Comparison of ENCODE assay signal across 8 cellular contexts in genomic region chr9:114348906-114349482, GRCh38. TPM values are rescaled to one million over a fixed set of nuclear protein-coding genes. Genes with fewer than 3 reads are reported as not detected.
DNase-seq lines count a peak whose midpoint lies in the region; ATAC-seq and TF ChIP-seq lines count a peak whose summit lies in the region.

No MANE protein-coding gene starts in this region.

- H3K27ac ChIP-seq in endodermal cell (ENCODE audit: low read depth, low read length), result peak overlapping the region; percentile 52
- H3K27ac ChIP-seq in stomach smooth muscle (ENCODE audit: low read length), result peak overlapping the region; percentile 88
- no peak overlapping the region for H3K27ac ChIP-seq in MM.1S (ENCODE audit: low read length)

- peaks cover 9% of the 10 kb centered on the region; the same call in 1 of the 2 replicates for H3K79me2 ChIP-seq in MM.1S (ENCODE audit: low read length)

- H3K4me3 Mint-ChIP-seq in activated CD4-positive, alpha-beta memory T cell treated with anti-CD3 and anti-CD28 coated beads for 36 hours, result peak overlapping the region; percentile 40
- H3K4me3 Mint-ChIP-seq in endodermal cell, result no peak overlapping the region
- peak overlapping the region in 9 of 10 donors; percentile 37 to 81 (median 67) for H3K4me3 Mint-ChIP-seq in naive thymus-derived CD8-positive, alpha-beta T cell

- H3K4me1 Mint-ChIP-seq in activated CD4-positive, alpha-beta memory T cell treated with anti-CD3 and anti-CD28 coated beads for 36 hours (ENCODE audit: low read depth), result peaks cover 46% of the 10 kb centered on the region
- H3K4me1 Mint-ChIP-seq in endodermal cell, result peaks cover 10% of the 10 kb centered on the region
- H3K4me1 Mint-ChIP-seq in naive thymus-derived CD8-positive, alpha-beta T cell, result peaks cover 28 to 66% (median 52%) of the 10 kb centered on the region in 4 donors

- H3K36me3 Mint-ChIP-seq in activated CD4-positive, alpha-beta memory T cell treated with anti-CD3 and anti-CD28 coated beads for 36 hours, result peaks cover 76% of the 10 kb centered on the region
- H3K36me3 Mint-ChIP-seq in endodermal cell (ENCODE audit: low read depth), result peaks cover 30% of the 10 kb centered on the region
- H3K36me3 Mint-ChIP-seq in naive thymus-derived CD8-positive, alpha-beta T cell, result peaks cover 0 to 94% (median 31%) of the 10 kb centered on the region in 3 donors

- peaks cover 6% of the 10 kb centered on the region for H3K36me3 ChIP-seq in endodermal cell (ENCODE audit: control insufficient read depth, insufficient read depth, low read length)
- peaks cover 31 to 42% of the 10 kb centered on the region in 2 donors for H3K36me3 ChIP-seq in stomach smooth muscle (ENCODE audit: control insufficient read depth in 2 of 2, insufficient read depth in 2 of 2, low read length in 2 of 2)
- peaks cover 24% of the 10 kb centered on the region for H3K36me3 ChIP-seq in MM.1S (replicated peaks; ENCODE audit: insufficient read depth, low read length)

- no peaks in the 10 kb centered on the region for H3K27me3 ChIP-seq in endodermal cell (ENCODE audit: control insufficient read depth, insufficient read depth, low read length, poor library complexity, severe bottlenecking)
- no peaks in the 10 kb centered on the region for H3K27me3 ChIP-seq in stomach smooth muscle (ENCODE audit: control insufficient read depth in 1 of 2, insufficient read depth in 2 of 2, low read length in 2 of 2)
- no peaks in the 10 kb centered on the region for H3K27me3 ChIP-seq in MM.1S (replicated peaks; ENCODE audit: insufficient read depth, low read length)

- no peak overlapping the region for H3K4me2 ChIP-seq in MM.1S (ENCODE audit: low read depth, low read length)

- H3K4me3 ChIP-seq in endodermal cell (ENCODE audit: low read length), result no peak overlapping the region
- H3K4me3 ChIP-seq in stomach smooth muscle (ENCODE audit: low read length in 2 of 2), result no peak overlapping the region
- H3K4me3 ChIP-seq in MM.1S (ENCODE audit: low read length), result no peak overlapping the region

- no peaks in the 10 kb centered on the region for H3K27me3 Mint-ChIP-seq in activated CD4-positive, alpha-beta memory T cell treated with anti-CD3 and anti-CD28 coated beads for 36 hours
- H3K27me3 Mint-ChIP-seq in endodermal cell (ENCODE audit: insufficient read depth), result no peaks in the 10 kb centered on the region
- H3K27me3 Mint-ChIP-seq in naive thymus-derived CD8-positive, alpha-beta T cell, result no peaks in the 10 kb centered on the region

- POLR2A ChIA-PET in activated CD4-positive, alpha-beta memory T cell treated with anti-CD3 and anti-CD28 coated beads for 36 hours (lab: Charles Lee), result interaction anchor here (0.6 to 8.5 kb wide), 3 partner anchors 10 to 369 kb away, joined by 3 to 77 read pairs (median 7); partner anchors contain the start of gene AKNA
- POLR2A ChIA-PET in naive thymus-derived CD8-positive, alpha-beta T cell (lab: Charles Lee), result interaction anchor here (1.0 to 41.6 kb wide), 5 partner anchors 9 to 44 kb away, joined by 4 to 1589 read pairs (median 6); partner anchors contain the start of gene AKNA

- 0 out of 2 replicates have a peak, but pooled peaks cover 2% of the 10 kb centered on the region for H3F3A ChIP-seq in MM.1S (ENCODE audit: insufficient read depth, low read length)

- H2AFZ ChIP-seq in MM.1S (ENCODE audit: low read length), result no peak overlapping the region

- TF ChIP-seq CTCF in endodermal cell (conservative IDR thresholded peaks at IDR 0.05), result no peak
- TF ChIP-seq CTCF in MM.1S (IDR thresholded peaks at IDR 0.05; ENCODE audit: low read length), result no peak

- CTCF ChIA-PET in activated CD4-positive, alpha-beta memory T cell treated with anti-CD3 and anti-CD28 coated beads for 36 hours (lab: Charles Lee), result interaction anchor here (0.7 to 1.6 kb wide), 6 partner anchors 9 to 49 kb away, joined by 3 to 9 read pairs (median 3); no protein-coding TSS in a partner anchor

- peak; percentile 90 for ATAC-seq in GM18520 (IDR thresholded peaks at IDR 0.05; ENCODE audit: unreplicated experiment)
- peak; percentile 90 for ATAC-seq in HG02798 (IDR thresholded peaks at IDR 0.05; ENCODE audit: poor library complexity, unreplicated experiment)
- peak; percentile 81 to 82 for ATAC-seq in naive thymus-derived CD8-positive, alpha-beta T cell

- no peaks in the 10 kb centered on the region for H4K20me1 ChIP-seq in MM.1S (ENCODE audit: insufficient read depth, low read length)

- no peaks in the 10 kb centered on the region for H3K4me1 ChIP-seq in endodermal cell (ENCODE audit: control insufficient read depth, insufficient read depth, low read length)
- H3K4me1 ChIP-seq in stomach smooth muscle (ENCODE audit: control insufficient read depth, insufficient read depth, low read length), result peaks cover 27% of the 10 kb centered on the region
- no peaks in the 10 kb centered on the region for H3K4me1 ChIP-seq in MM.1S (ENCODE audit: low read length)

- no peak overlapping the region for H3K9ac ChIP-seq in endodermal cell (ENCODE audit: extremely low read depth, low read length, poor library complexity, severe bottlenecking)
- H3K9ac ChIP-seq in stomach smooth muscle (ENCODE audit: low read length in 2 of 2), result peak overlapping the region; percentile 23 to 58
- no peak overlapping the region for H3K9ac ChIP-seq in MM.1S (ENCODE audit: low read length)

- DNase-seq in NCI-H2196 (lab: John Stamatoyannopoulos, UW; ENCODE audit: unreplicated experiment) (peak; percentile 12), endodermal cell (peak; percentile 90), MM.1S (no peak)
- DNase-seq in activated CD4-positive, alpha-beta memory T cell treated with anti-CD3 and anti-CD28 coated beads for 36 hours, result peak; percentile 97
- peak in 9 of 10 donors; percentile 37 to 83 (median 59) for DNase-seq in naive thymus-derived CD8-positive, alpha-beta T cell

- H3K9me3 Mint-ChIP-seq in activated CD4-positive, alpha-beta memory T cell treated with anti-CD3 and anti-CD28 coated beads for 36 hours, result no peaks in the 10 kb centered on the region
- no peaks in the 10 kb centered on the region for H3K9me3 Mint-ChIP-seq in endodermal cell
- no peaks in the 10 kb centered on the region for H3K9me3 Mint-ChIP-seq in naive thymus-derived CD8-positive, alpha-beta T cell

- intact Hi-C loops in activated CD4-positive, alpha-beta memory T cell treated with anti-CD3 and anti-CD28 coated beads for 36 hours (cut with micrococcal nuclease), result loop anchor here (1.0 to 10.0 kb wide), 7 partner anchors 10 to 304 kb away; no protein-coding TSS in a partner anchor

- 34 to 53% methylated on average over 3 to 9 of the region's 9 CpGs for WGBS in endodermal cell (ENCODE audit: insufficient coverage in 1 of 2, insufficient read length in 1 of 2), 2 experiments

- H3K9me3 ChIP-seq in endodermal cell (ENCODE audit: control insufficient read depth, low read length), result no peaks in the 10 kb centered on the region
- no peaks in the 10 kb centered on the region for H3K9me3 ChIP-seq in stomach smooth muscle (ENCODE audit: control insufficient read depth in 2 of 2, low read length in 2 of 2)
- H3K9me3 ChIP-seq in MM.1S (replicated peaks; ENCODE audit: insufficient read depth, low read length), result no peaks in the 10 kb centered on the region

- H3K27ac Mint-ChIP-seq in activated CD4-positive, alpha-beta memory T cell treated with anti-CD3 and anti-CD28 coated beads for 36 hours, result peak overlapping the region; percentile 100
- peak overlapping the region; percentile 85 for H3K27ac Mint-ChIP-seq in endodermal cell
- H3K27ac Mint-ChIP-seq in naive thymus-derived CD8-positive, alpha-beta T cell, result peak overlapping the region; percentile 84 to 96 (median 93)

- H3K9me2 ChIP-seq in MM.1S (replicated peaks; ENCODE audit: insufficient read depth, low read length), result no peaks in the 10 kb centered on the region

RNA-seq across cellular contexts. Expression of gene ORM2, which starts 19.3 kb away (rescaled TPM):
- total RNA-seq in activated CD4-positive, alpha-beta memory T cell treated with anti-CD3 and anti-CD28 coated beads for 36 hours, result not detected
- under 1 TPM; 0.59 to 0.80 TPM for total RNA-seq in endodermal cell
- not detected for polyA plus RNA-seq in endodermal cell (2013, experiment 1 of 2)
- not detected for polyA plus RNA-seq in endodermal cell (2013, experiment 2 of 2)
- total RNA-seq in naive thymus-derived CD8-positive, alpha-beta T cell, result not detected
- not detected for polyA plus RNA-seq in naive thymus-derived CD8-positive, alpha-beta T cell

RNA-seq across cellular contexts. Expression of gene ORM1, which starts 26.1 kb away (rescaled TPM):
- not detected for total RNA-seq in activated CD4-positive, alpha-beta memory T cell treated with anti-CD3 and anti-CD28 coated beads for 36 hours
- total RNA-seq in endodermal cell, result under 1 TPM in 1 of 2 donors, not detected in 1; 0.59 TPM
- not detected for polyA plus RNA-seq in endodermal cell (2013, experiment 1 of 2)
- polyA plus RNA-seq in endodermal cell (2013, experiment 2 of 2), result not detected
- total RNA-seq in naive thymus-derived CD8-positive, alpha-beta T cell, result not detected
- not detected for polyA plus RNA-seq in naive thymus-derived CD8-positive, alpha-beta T cell

RNA-seq across cellular contexts. Expression of gene AKNA, which starts 38.8 kb away (rescaled TPM):
- total RNA-seq in activated CD4-positive, alpha-beta memory T cell treated with anti-CD3 and anti-CD28 coated beads for 36 hours, result 100 to 1,000 TPM; 127 to 130 TPM
- total RNA-seq in endodermal cell, result 10 to 100 TPM; 12.2 to 15.4 TPM
- 16.6 TPM for polyA plus RNA-seq in endodermal cell (2013, experiment 1 of 2)
- polyA plus RNA-seq in endodermal cell (2013, experiment 2 of 2), result 16.2 TPM
- total RNA-seq in naive thymus-derived CD8-positive, alpha-beta T cell, result 100 to 1,000 TPM; 425 to 430 TPM
- 10 to 100 TPM; 12.7 to 31.6 (median 21.3) TPM for polyA plus RNA-seq in naive thymus-derived CD8-positive, alpha-beta T cell

Comparison
In these comparisons a context has a peak if more than half of its experiments do, and no peak if none do; other contexts are left out.
1. H3K9ac ChIP-seq: peak in stomach smooth muscle (2 of 2); none in endodermal cell (single experiment) and MM.1S (single experiment).
2. RNA of gene AKNA, which starts 38.8 kb away (total RNA-seq): 425 to 430 TPM in naive thymus-derived CD8-positive, alpha-beta T cell and 127 to 130 TPM in activated CD4-positive, alpha-beta memory T cell treated with anti-CD3 and anti-CD28 coated beads for 36 hours; 12.2 to 15.4 TPM in endodermal cell; every median in the first group is over 4 times any median in the second.
3. Peak in every context shown above with its lines, with median percentiles within 50 percentile points of each other: ATAC-seq and H3K27ac Mint-ChIP-seq.